In genomic region chr3:11907667-11908660, GRCh38 we compare ENCODE assay signal across 15 cellular contexts.
DNase-seq lines count a peak whose midpoint lies in the region; ATAC-seq and TF ChIP-seq lines count a peak whose summit lies in the region.
"Had no signal": no experiment of that assay in that cellular context is flagged by ENCODE, and none has a peak within 500 bp of the region (broad histone marks: within the 10 kb centered on the region; RNA-seq: fewer than 3 reads in every experiment).

No MANE protein-coding gene starts in this region.

- H3K79me1 ChIP-seq in trophoblast cell (ENCODE audit: low read length) = no peaks in the 10 kb centered on the region

- no peak overlapping the region for H3K4me3 ChIP-seq in CD4-positive, alpha-beta memory T cell (ENCODE audit: low read length in 2 of 2)
- no peak overlapping the region for H3K4me3 ChIP-seq in NB4 (ENCODE audit: low read depth, low read length)
- H3K4me3 ChIP-seq in trophoblast cell (ENCODE audit: low read depth, low read length) = no peak overlapping the region
- H3K4me3 ChIP-seq: heart right ventricle had no signal

- no peak overlapping the region for H3K4ac ChIP-seq in trophoblast cell (ENCODE audit: low read depth, low read length)

- no peak overlapping the region for H2AK5ac ChIP-seq in trophoblast cell (ENCODE audit: low read length)

- H3K27ac ChIP-seq in CD4-positive, alpha-beta memory T cell (ENCODE audit: low read depth, low read length) = no peak overlapping the region
- no peak overlapping the region for H3K27ac ChIP-seq in trophoblast cell (ENCODE audit: low read depth, low read length)
- H3K27ac ChIP-seq: heart right ventricle, KMS-11, neutrophil had no signal

- H2BK12ac ChIP-seq in trophoblast cell (ENCODE audit: low read length) = no peak overlapping the region

- no peak overlapping the region for H4K8ac ChIP-seq in trophoblast cell (ENCODE audit: low read depth, low read length)

- POLR2A ChIA-PET in CD4-positive, alpha-beta memory T cell (lab: Charles Lee; ENCODE audit: partially characterized antibody) = no interaction called here
- POLR2A ChIA-PET in T-cell (lab: Charles Lee) = no interaction called here

- intact Hi-C loops in CD4-positive, alpha-beta memory T cell (cut with micrococcal nuclease) = no loop called here

- H2BK5ac ChIP-seq in trophoblast cell (ENCODE audit: low read depth, low read length, poor library complexity) = no peak overlapping the region

- peaks cover 7 to 25% (median 10%) of the 10 kb centered on the region in 4 donors for H3K4me1 Mint-ChIP-seq in CD4-positive, alpha-beta memory T cell
- H3K4me1 Mint-ChIP-seq in T-cell = peaks cover 0 to 19% (median 2%) of the 10 kb centered on the region in 3 donors
- H3K4me1 Mint-ChIP-seq: activated B cell treated with CpG ODN at 0.5 μM for 24 hours; activated naive CD4-positive, alpha-beta T cell treated with anti-CD3 and anti-CD28 coated beads, Interleukin-2, amount 50 U/mL, for 24 hours had no signal

- no peak overlapping the region for H3K14ac ChIP-seq in trophoblast cell (ENCODE audit: low read length)

- H3K36me3 Mint-ChIP-seq in CD4-positive, alpha-beta memory T cell = no peaks in the 10 kb centered on the region
- no peaks in the 10 kb centered on the region for H3K36me3 Mint-ChIP-seq in T-cell
- H3K36me3 Mint-ChIP-seq: activated naive CD4-positive, alpha-beta T cell treated with anti-CD3 and anti-CD28 coated beads, Interleukin-2, amount 50 U/mL, for 24 hours had no signal

- peaks cover 9% of the 10 kb centered on the region for H3K4me1 ChIP-seq in CD4-positive, alpha-beta memory T cell (ENCODE audit: insufficient read depth, low read length)
- H3K4me1 ChIP-seq in trophoblast cell (ENCODE audit: control insufficient read depth in 1 of 2, insufficient read depth in 2 of 2, low read length in 2 of 2) = no peaks in the 10 kb centered on the region
- H3K4me1 ChIP-seq: heart right ventricle had no signal

- H3K27me3 Mint-ChIP-seq in CD4-positive, alpha-beta memory T cell = peaks cover 0 to 2% of the 10 kb centered on the region in 2 donors
- peaks cover 0 to 2% of the 10 kb centered on the region in 2 donors for H3K27me3 Mint-ChIP-seq in T-cell
- H3K27me3 Mint-ChIP-seq: activated naive CD4-positive, alpha-beta T cell treated with anti-CD3 and anti-CD28 coated beads, Interleukin-2, amount 50 U/mL, for 24 hours had no signal

- H3K4me2 ChIP-seq in trophoblast cell (ENCODE audit: low read length) = no peak overlapping the region
- H3K4me2 ChIP-seq: KMS-11 had no signal

- TF ChIP-seq POLR2A in NB4 (IDR thresholded peaks at IDR 0.05; ENCODE audit: extremely low read depth, insufficient read length) = no peak

- WGBS in trophoblast cell (ENCODE audit: extremely low coverage, insufficient coverage, insufficient read length) = no CpG with 5 or more reads among the region's 14 CpGs

- CTCF ChIA-PET in CD4-positive, alpha-beta memory T cell (lab: Charles Lee; ENCODE audit: partially characterized antibody) = no interaction called here
- CTCF ChIA-PET in T-cell (lab: Charles Lee) = no interaction called here

- no peak for TF ChIP-seq CTCF in NB4 (IDR thresholded peaks at IDR 0.05; ENCODE audit: low read depth, low read length)

- no peak overlapping the region for H2AFZ ChIP-seq in trophoblast cell (ENCODE audit: insufficient read depth, low read length, poor library complexity)

- H3K4me3 Mint-ChIP-seq in CD4-positive, alpha-beta memory T cell = peak overlapping the region in 5 of 8 donors; percentile 33 to 75 (median 69)
- no peak overlapping the region for H3K4me3 Mint-ChIP-seq in T-cell
- H3K4me3 Mint-ChIP-seq: activated B cell treated with CpG ODN at 0.5 μM for 24 hours; activated naive CD4-positive, alpha-beta T cell treated with anti-CD3 and anti-CD28 coated beads, Interleukin-2, amount 50 U/mL, for 24 hours; dendritic cell treated with granulocyte-macrophage colony-stimulating factor and Interleukin-4, amounts not matched to agents 40 ng/mL and 50 ng/mL, for 4 days had no signal

- H3K9me3 Mint-ChIP-seq in CD4-positive, alpha-beta memory T cell = no peaks in the 10 kb centered on the region
- H3K9me3 Mint-ChIP-seq in T-cell = no peaks in the 10 kb centered on the region
- H3K9me3 Mint-ChIP-seq: activated B cell treated with CpG ODN at 0.5 μM for 24 hours; activated naive CD4-positive, alpha-beta T cell treated with anti-CD3 and anti-CD28 coated beads, Interleukin-2, amount 50 U/mL, for 24 hours; dendritic cell treated with granulocyte-macrophage colony-stimulating factor and Interleukin-4, amounts not matched to agents 40 ng/mL and 50 ng/mL, for 4 days had no signal

- no peak for DNase-seq in CD4-positive, alpha-beta memory T cell
- DNase-seq in NB4 (ENCODE audit: low read depth) (peak; percentile 15), fibroblast of peridontal ligament (ENCODE audit: extremely low read depth) (peak; percentile 21), trophoblast cell (peak; percentile 30 to 44), GM19238 (ENCODE audit: insufficient read length, low spot score) (no peak), T-cell (no peak)
- DNase-seq: activated B cell treated with CpG ODN at 0.5 μM for 24 hours, heart right ventricle, NCI-H1417, NCI-H345 had no signal

- no peak overlapping the region for H2BK120ac ChIP-seq in trophoblast cell (ENCODE audit: insufficient read depth, low read length, poor library complexity)

- no peak for ATAC-seq in T-cell (replicated peaks in 1 of 4)
- no peak for ATAC-seq in GM18870 (IDR thresholded peaks at IDR 0.05; ENCODE audit: unreplicated experiment)

- no peak overlapping the region for H3K18ac ChIP-seq in trophoblast cell (ENCODE audit: low read length)

- H4K91ac ChIP-seq in trophoblast cell (ENCODE audit: low read depth, low read length) = no peak overlapping the region

- no peak overlapping the region for H3K23ac ChIP-seq in trophoblast cell (ENCODE audit: low read length)

- H4K12ac ChIP-seq in trophoblast cell (ENCODE audit: low read depth, low read length) = no peak overlapping the region

- H3K27ac Mint-ChIP-seq in CD4-positive, alpha-beta memory T cell = peak overlapping the region in 5 of 7 donors; percentile 47 to 86 (median 61)
- H3K27ac Mint-ChIP-seq in T-cell = no peak overlapping the region
- H3K27ac Mint-ChIP-seq: activated B cell treated with CpG ODN at 0.5 μM for 24 hours; activated naive CD4-positive, alpha-beta T cell treated with anti-CD3 and anti-CD28 coated beads, Interleukin-2, amount 50 U/mL, for 24 hours; dendritic cell treated with granulocyte-macrophage colony-stimulating factor and Interleukin-4, amounts not matched to agents 40 ng/mL and 50 ng/mL, for 4 days had no signal

- no peak overlapping the region for H3K9ac ChIP-seq in trophoblast cell (ENCODE audit: low read length)
- H3K9ac ChIP-seq: KMS-11 had no signal

- H3K36me3 ChIP-seq in CD4-positive, alpha-beta memory T cell (ENCODE audit: insufficient read depth, low read length) = no peaks in the 10 kb centered on the region
- H3K36me3 ChIP-seq in trophoblast cell (ENCODE audit: control insufficient read depth in 1 of 2, insufficient read depth in 2 of 2, low read length in 2 of 2) = no peaks in the 10 kb centered on the region
- H3K36me3 ChIP-seq: heart right ventricle, neutrophil had no signal

- no peaks in the 10 kb centered on the region for H3K9me3 ChIP-seq in CD4-positive, alpha-beta memory T cell (ENCODE audit: control insufficient read depth in 1 of 2, low read length in 2 of 2)
- peaks cover 5% of the 10 kb centered on the region for H3K9me3 ChIP-seq in trophoblast cell (ENCODE audit: insufficient read depth, low read depth, low read length)
- H3K9me3 ChIP-seq: heart right ventricle, neutrophil had no signal

- no peaks in the 10 kb centered on the region for H3K79me2 ChIP-seq in trophoblast cell (ENCODE audit: control insufficient read depth, insufficient read depth, low read length, poor library complexity)

- no peaks in the 10 kb centered on the region for H3K27me3 ChIP-seq in CD4-positive, alpha-beta memory T cell (ENCODE audit: insufficient read depth, low read length)
- no peaks in the 10 kb centered on the region for H3K27me3 ChIP-seq in trophoblast cell (ENCODE audit: insufficient read depth, low read length)
- H3K27me3 ChIP-seq: neutrophil had no signal

Comparison
In these comparisons a context has a peak if more than half of its experiments do, and no peak if none do; other contexts are left out.
1. DNase-seq: peak in NB4 (single experiment), fibroblast of peridontal ligament (single experiment) and trophoblast cell (2 of 2); none in CD4-positive, alpha-beta memory T cell (0 of 5), GM19238 (single experiment) and T-cell (0 of 34).
2. H3K27ac Mint-ChIP-seq: peak in CD4-positive, alpha-beta memory T cell (5 of 7); none in T-cell (0 of 2).
3. H3K4me3 Mint-ChIP-seq: peak in CD4-positive, alpha-beta memory T cell (5 of 8); none in T-cell (0 of 3).